In genomic region chr9:575139-575538, GRCh38 we compare ENCODE assay signal across 32 cellular contexts.
"Had no signal": no experiment of that assay in that cellular context is flagged by ENCODE, and none has a peak within 500 bp of the region (broad histone marks: within the 10 kb centered on the region; RNA-seq: fewer than 3 reads in every experiment).

No MANE protein-coding gene starts in this region.

- H3K27me3 ChIP-seq: adrenal gland, ovary, sigmoid colon, thyroid gland, upper lobe of right lung had no signal

- H3K36me3 Mint-ChIP-seq: natural killer cell; stimulated activated memory B cell treated with anti-CD40 and anti-IgM and Interleukin-4, amounts not matched to agents 10 μg/mL and 1 μg/mL and 100 μg/mL, for 72 hours had no signal

- H3K9me3 Mint-ChIP-seq: activated CD4-positive, alpha-beta memory T cell treated with anti-CD3 and anti-CD28 coated beads, Interleukin-2, amount 10 ng/mL, durations not matched to agents 7 days and 5 days; activated naive CD8-positive, alpha-beta T cell treated with anti-CD3 and anti-CD28 coated beads for 36 hours; brain; effector memory CD8-positive, alpha-beta T cell; natural killer cell; stimulated activated memory B cell treated with anti-CD40 and anti-IgM and Interleukin-4, amounts not matched to agents 10 μg/mL and 1 μg/mL and 100 μg/mL, for 72 hours; stimulated activated naive CD8-positive, alpha-beta T cell treated with anti-CD3 and anti-CD28 coated beads, Interleukin-15, amount 100 ng/mL, for 72 hours had no signal

- H3K4me3 ChIP-seq: adrenal gland, lower lobe of right lung, ovary, sigmoid colon, thyroid gland, upper lobe of right lung had no signal

- H3K9me3 ChIP-seq: adrenal gland, lower lobe of right lung, neutrophil, ovary, sigmoid colon, thyroid gland, upper lobe of right lung had no signal

- H3K4me1 ChIP-seq: adrenal gland, upper lobe of right lung had no signal

- DNase-seq: activated CD4-positive, alpha-beta memory T cell treated with anti-CD3 and anti-CD28 coated beads, Interleukin-2, amount 10 ng/mL, durations not matched to agents 7 days and 5 days; activated CD4-positive, alpha-beta T cell treated with anti-CD3 and anti-CD28 coated beads, Interleukin-2, amount 10 ng/mL, durations not matched to agents 7 days and 5 days; activated CD4-positive, CD25-positive, alpha-beta regulatory T cell treated with anti-CD3 and anti-CD28 coated beads, Interleukin-2, amount 50 U/mL, for 72 hours; activated naive CD4-positive, alpha-beta T cell; activated naive CD8-positive, alpha-beta T cell treated with anti-CD3 and anti-CD28 coated beads for 36 hours; activated T-cell treated with anti-CD3 and anti-CD28 coated beads, Interleukin-2, amount 50 U/mL, for 48 hours; adrenal gland; aorta; caudate nucleus; cortex of kidney; effector memory CD8-positive, alpha-beta T cell; erythroblast; foreskin fibroblast; head of caudate nucleus; lower lobe of right lung; mesenchymal stem cell; natural killer cell; ovary; sigmoid colon; small intestine; stimulated activated CD4-positive, alpha-beta T cell treated with anti-CD3 and anti-CD28 coated beads, Interleukin-1b, Interleukin-23, amount 100 ng/mL, for 48 hours; stimulated activated CD4-positive, alpha-beta T cell treated with anti-CD3 and anti-CD28 coated beads, Interleukin-4, amount 100 ng/mL, for 4 hours; stimulated activated CD8-positive, alpha-beta memory T cell treated with anti-CD3 and anti-CD28 coated beads, Interleukin-4, amount 100 ng/mL, for 48 hours; stimulated activated naive CD8-positive, alpha-beta T cell treated with anti-CD3 and anti-CD28 coated beads, Interleukin-15, amount 100 ng/mL, for 72 hours; substantia nigra; T-helper 2 cell; thyroid gland; upper lobe of right lung had no signal

- H3K36me3 ChIP-seq: adrenal gland, lower lobe of right lung, neutrophil, ovary, sigmoid colon, thyroid gland, upper lobe of right lung had no signal

- H3K4me1 Mint-ChIP-seq: activated CD4-positive, alpha-beta memory T cell treated with anti-CD3 and anti-CD28 coated beads, Interleukin-2, amount 10 ng/mL, durations not matched to agents 7 days and 5 days; activated CD4-positive, alpha-beta T cell treated with anti-CD3 and anti-CD28 coated beads, Interleukin-2, amount 10 ng/mL, durations not matched to agents 7 days and 5 days; activated naive CD8-positive, alpha-beta T cell treated with anti-CD3 and anti-CD28 coated beads for 36 hours; natural killer cell; stimulated activated memory B cell treated with anti-CD40 and anti-IgM and Interleukin-4, amounts not matched to agents 10 μg/mL and 1 μg/mL and 100 μg/mL, for 72 hours; stimulated activated naive CD8-positive, alpha-beta T cell treated with anti-CD3 and anti-CD28 coated beads, Interleukin-15, amount 100 ng/mL, for 72 hours had no signal

- H3K27me3 Mint-ChIP-seq: activated CD4-positive, alpha-beta memory T cell treated with anti-CD3 and anti-CD28 coated beads, Interleukin-2, amount 10 ng/mL, durations not matched to agents 7 days and 5 days; activated CD4-positive, alpha-beta T cell treated with anti-CD3 and anti-CD28 coated beads, Interleukin-2, amount 10 ng/mL, durations not matched to agents 7 days and 5 days; brain; progenitor cell of endocrine pancreas; stimulated activated memory B cell treated with anti-CD40 and anti-IgM and Interleukin-4, amounts not matched to agents 10 μg/mL and 1 μg/mL and 100 μg/mL, for 72 hours; stimulated activated naive CD8-positive, alpha-beta T cell treated with anti-CD3 and anti-CD28 coated beads, Interleukin-15, amount 100 ng/mL, for 72 hours had no signal

- H3K27ac ChIP-seq: adrenal gland, neutrophil, ovary, sigmoid colon had no signal

- H3K4me3 Mint-ChIP-seq: activated CD4-positive, alpha-beta memory T cell treated with anti-CD3 and anti-CD28 coated beads, Interleukin-2, amount 10 ng/mL, durations not matched to agents 7 days and 5 days; activated CD4-positive, alpha-beta T cell treated with anti-CD3 and anti-CD28 coated beads, Interleukin-2, amount 10 ng/mL, durations not matched to agents 7 days and 5 days; activated naive CD8-positive, alpha-beta T cell treated with anti-CD3 and anti-CD28 coated beads for 36 hours; brain; effector memory CD8-positive, alpha-beta T cell; natural killer cell; stimulated activated memory B cell treated with anti-CD40 and anti-IgM and Interleukin-4, amounts not matched to agents 10 μg/mL and 1 μg/mL and 100 μg/mL, for 72 hours; stimulated activated naive CD8-positive, alpha-beta T cell treated with anti-CD3 and anti-CD28 coated beads, Interleukin-15, amount 100 ng/mL, for 72 hours had no signal

- H3K27ac Mint-ChIP-seq: activated CD4-positive, alpha-beta memory T cell treated with anti-CD3 and anti-CD28 coated beads, Interleukin-2, amount 10 ng/mL, durations not matched to agents 7 days and 5 days; activated CD4-positive, alpha-beta T cell treated with anti-CD3 and anti-CD28 coated beads, Interleukin-2, amount 10 ng/mL, durations not matched to agents 7 days and 5 days; activated naive CD8-positive, alpha-beta T cell treated with anti-CD3 and anti-CD28 coated beads for 36 hours; effector memory CD8-positive, alpha-beta T cell; natural killer cell; progenitor cell of endocrine pancreas; stimulated activated memory B cell treated with anti-CD40 and anti-IgM and Interleukin-4, amounts not matched to agents 10 μg/mL and 1 μg/mL and 100 μg/mL, for 72 hours; stimulated activated naive CD8-positive, alpha-beta T cell treated with anti-CD3 and anti-CD28 coated beads, Interleukin-15, amount 100 ng/mL, for 72 hours had no signal

- ATAC-seq: effector memory CD8-positive, alpha-beta T cell; natural killer cell; stimulated activated memory B cell treated with anti-CD40 and anti-IgM and Interleukin-4, amounts not matched to agents 10 μg/mL and 1 μg/mL and 100 μg/mL, for 72 hours; stimulated activated naive CD8-positive, alpha-beta T cell treated with anti-CD3 and anti-CD28 coated beads, Interleukin-15, amount 100 ng/mL, for 72 hours; upper lobe of right lung had no signal
